ENCODE assay signal across 8 cellular contexts in genomic region chr22:46587067-46587471, GRCh38. TPM values are rescaled to one million over a fixed set of nuclear protein-coding genes. Genes with fewer than 3 reads are reported as not detected.
DNase-seq lines count a peak whose midpoint lies in the region; ATAC-seq and TF ChIP-seq lines count a peak whose summit lies in the region.

No MANE protein-coding gene starts in this region.

- H3K36me3 Mint-ChIP-seq in activated CD4-positive, alpha-beta T cell treated with anti-CD3 and anti-CD28 coated beads for 36 hours (ENCODE audit: low read depth), result no peaks in the 10 kb centered on the region
- no peaks in the 10 kb centered on the region for H3K36me3 Mint-ChIP-seq in activated CD8-positive, alpha-beta T cell treated with anti-CD3 and anti-CD28 coated beads for 36 hours (ENCODE audit: low read depth)
- H3K36me3 Mint-ChIP-seq in stimulated activated naive B cell treated with anti-CD40 and anti-IgM and Interleukin-4, amounts not matched to agents 10 μg/mL and 1 μg/mL and 100 μg/mL, for 72 hours, result peaks cover 7 to 11% of the 10 kb centered on the region in 2 donors

- H3K4me1 Mint-ChIP-seq in activated CD4-positive, alpha-beta T cell treated with anti-CD3 and anti-CD28 coated beads for 36 hours, result peaks cover 20% of the 10 kb centered on the region
- peaks cover 34% of the 10 kb centered on the region for H3K4me1 Mint-ChIP-seq in activated CD8-positive, alpha-beta T cell treated with anti-CD3 and anti-CD28 coated beads for 36 hours (ENCODE audit: low read depth)
- H3K4me1 Mint-ChIP-seq in stimulated activated naive B cell treated with anti-CD40 and anti-IgM and Interleukin-4, amounts not matched to agents 10 μg/mL and 1 μg/mL and 100 μg/mL, for 72 hours, result peaks cover 73 to 97% of the 10 kb centered on the region in 2 donors

- H3K4me3 Mint-ChIP-seq in activated CD4-positive, alpha-beta T cell treated with anti-CD3 and anti-CD28 coated beads for 36 hours, result peak overlapping the region; percentile 21
- peak overlapping the region; percentile 4 for H3K4me3 Mint-ChIP-seq in activated CD8-positive, alpha-beta T cell treated with anti-CD3 and anti-CD28 coated beads for 36 hours
- H3K4me3 Mint-ChIP-seq in stimulated activated naive B cell treated with anti-CD40 and anti-IgM and Interleukin-4, amounts not matched to agents 10 μg/mL and 1 μg/mL and 100 μg/mL, for 72 hours, result peak overlapping the region; percentile 83 to 86

- H3K27me3 Mint-ChIP-seq in activated CD4-positive, alpha-beta T cell treated with anti-CD3 and anti-CD28 coated beads for 36 hours, result no peaks in the 10 kb centered on the region
- no peaks in the 10 kb centered on the region for H3K27me3 Mint-ChIP-seq in activated CD8-positive, alpha-beta T cell treated with anti-CD3 and anti-CD28 coated beads for 36 hours
- H3K27me3 Mint-ChIP-seq in stimulated activated naive B cell treated with anti-CD40 and anti-IgM and Interleukin-4, amounts not matched to agents 10 μg/mL and 1 μg/mL and 100 μg/mL, for 72 hours, result no peaks in the 10 kb centered on the region

- no peak for TF ChIP-seq CTCF in activated CD8-positive, alpha-beta T cell treated with anti-CD3 and anti-CD28 coated beads for 36 hours (IDR thresholded peaks at IDR 0.05)

- POLR2A ChIA-PET in activated CD4-positive, alpha-beta T cell treated with anti-CD3 and anti-CD28 coated beads for 36 hours (lab: Charles Lee), result interaction anchor here (0.6 kb wide), 1 partner anchor 91 kb away, joined by 3 read pairs; no protein-coding TSS in a partner anchor
- POLR2A ChIA-PET in activated CD8-positive, alpha-beta T cell treated with anti-CD3 and anti-CD28 coated beads for 36 hours (lab: Charles Lee), result no interaction called here

- peak overlapping the region; percentile 72 for H3K27ac Mint-ChIP-seq in activated CD4-positive, alpha-beta T cell treated with anti-CD3 and anti-CD28 coated beads for 36 hours
- peak overlapping the region; percentile 67 for H3K27ac Mint-ChIP-seq in activated CD8-positive, alpha-beta T cell treated with anti-CD3 and anti-CD28 coated beads for 36 hours
- peak overlapping the region; percentile 99 for H3K27ac Mint-ChIP-seq in stimulated activated naive B cell treated with anti-CD40 and anti-IgM and Interleukin-4, amounts not matched to agents 10 μg/mL and 1 μg/mL and 100 μg/mL, for 72 hours

- DNase-seq in activated CD4-positive, alpha-beta T cell treated with anti-CD3 and anti-CD28 coated beads for 36 hours, result peak; percentile 26
- DNase-seq in activated CD4-positive, alpha-beta T cell treated with anti-CD3 and anti-CD28 coated beads for 1 hour, result no peak
- DNase-seq in activated CD8-positive, alpha-beta T cell treated with anti-CD3 and anti-CD28 coated beads for 36 hours, result peak; percentile 30
- DNase-seq in stimulated activated naive B cell treated with anti-CD40 and anti-IgM and Interleukin-4, amounts not matched to agents 10 μg/mL and 1 μg/mL and 100 μg/mL, for 72 hours, result peak; percentile 84
- DNase-seq in stimulated activated CD8-positive, alpha-beta memory T cell treated with anti-CD3 and anti-CD28 coated beads, Interleukin-4, amount 100 ng/mL, for 48 hours, result no peak
- DNase-seq in LoVo (ENCODE audit: low spot score), result no peak

- CTCF ChIA-PET in activated CD4-positive, alpha-beta T cell treated with anti-CD3 and anti-CD28 coated beads for 36 hours (lab: Charles Lee), result interaction anchor here (0.5 to 1.9 kb wide), 3 partner anchors 23 to 303 kb away, joined by 3 to 6 read pairs (median 4); no protein-coding TSS in a partner anchor
- CTCF ChIA-PET in activated CD8-positive, alpha-beta T cell treated with anti-CD3 and anti-CD28 coated beads for 36 hours (lab: Charles Lee), result interaction anchor here (2.8 kb wide), 1 partner anchor 24 kb away, joined by 9 read pairs; no protein-coding TSS in a partner anchor

- ATAC-seq in activated CD4-positive, alpha-beta T cell treated with anti-CD3 and anti-CD28 coated beads for 36 hours, result peak; percentile 57
- ATAC-seq in HG02759 (IDR thresholded peaks at IDR 0.05; ENCODE audit: unreplicated experiment) (peak; percentile 47), HG02870 (IDR thresholded peaks at IDR 0.05; ENCODE audit: unreplicated experiment) (no peak)
- ATAC-seq in activated CD8-positive, alpha-beta T cell treated with anti-CD3 and anti-CD28 coated beads for 36 hours, result peak; percentile 53
- ATAC-seq in stimulated activated naive B cell treated with anti-CD40 and anti-IgM and Interleukin-4, amounts not matched to agents 10 μg/mL and 1 μg/mL and 100 μg/mL, for 72 hours (replicated peaks), result peak; percentile 76 to 83

- intact Hi-C loops in activated CD4-positive, alpha-beta T cell treated with anti-CD3 and anti-CD28 coated beads for 36 hours (cut with DNase I, micrococcal nuclease), result no loop called here
- intact Hi-C loops in activated CD8-positive, alpha-beta T cell treated with anti-CD3 and anti-CD28 coated beads for 36 hours (cut with micrococcal nuclease), result loop anchor here (10.0 kb wide), 1 partner anchor 88 kb away; no protein-coding TSS in a partner anchor

- H3K9me3 Mint-ChIP-seq in activated CD4-positive, alpha-beta T cell treated with anti-CD3 and anti-CD28 coated beads for 36 hours (ENCODE audit: low read depth), result no peaks in the 10 kb centered on the region
- no peaks in the 10 kb centered on the region for H3K9me3 Mint-ChIP-seq in activated CD8-positive, alpha-beta T cell treated with anti-CD3 and anti-CD28 coated beads for 36 hours
- H3K9me3 Mint-ChIP-seq in stimulated activated naive B cell treated with anti-CD40 and anti-IgM and Interleukin-4, amounts not matched to agents 10 μg/mL and 1 μg/mL and 100 μg/mL, for 72 hours, result no peaks in the 10 kb centered on the region

RNA-seq across cellular contexts. Expression of gene GRAMD4, which starts 33.1 kb away (rescaled TPM):
- 10 to 100 TPM; 25.7 to 40.7 TPM for total RNA-seq in activated CD4-positive, alpha-beta T cell treated with anti-CD3 and anti-CD28 coated beads for 36 hours
- total RNA-seq in activated CD8-positive, alpha-beta T cell treated with anti-CD3 and anti-CD28 coated beads for 36 hours, result 10 to 100 TPM; 26.9 to 28.1 TPM

RNA-seq across cellular contexts. Expression of gene CELSR1, which starts 49.6 kb away (rescaled TPM):
- under 1 TPM; 0.43 to 0.46 TPM for total RNA-seq in activated CD4-positive, alpha-beta T cell treated with anti-CD3 and anti-CD28 coated beads for 36 hours
- under 1 TPM; 0.25 to 0.36 TPM for total RNA-seq in activated CD8-positive, alpha-beta T cell treated with anti-CD3 and anti-CD28 coated beads for 36 hours

Comparison
In these comparisons a context has a peak if more than half of its experiments do, and no peak if none do; other contexts are left out.
1. DNase-seq: peak in activated CD4-positive, alpha-beta T cell treated with anti-CD3 and anti-CD28 coated beads for 36 hours (single experiment), activated CD8-positive, alpha-beta T cell treated with anti-CD3 and anti-CD28 coated beads for 36 hours (single experiment) and stimulated activated naive B cell treated with anti-CD40 and anti-IgM and Interleukin-4, amounts not matched to agents 10 μg/mL and 1 μg/mL and 100 μg/mL, for 72 hours (single experiment); none in activated CD4-positive, alpha-beta T cell treated with anti-CD3 and anti-CD28 coated beads for 1 hour (single experiment), stimulated activated CD8-positive, alpha-beta memory T cell treated with anti-CD3 and anti-CD28 coated beads, Interleukin-4, amount 100 ng/mL, for 48 hours (single experiment) and LoVo (single experiment).
2. H3K4me3 Mint-ChIP-seq: peak in every context shown above with its lines; median percentile 84 in stimulated activated naive B cell treated with anti-CD40 and anti-IgM and Interleukin-4, amounts not matched to agents 10 μg/mL and 1 μg/mL and 100 μg/mL, for 72 hours; 21 in activated CD4-positive, alpha-beta T cell treated with anti-CD3 and anti-CD28 coated beads for 36 hours; 4 in activated CD8-positive, alpha-beta T cell treated with anti-CD3 and anti-CD28 coated beads for 36 hours.
3. Peak in every context shown above with its lines, with median percentiles within 50 percentile points of each other: H3K27ac Mint-ChIP-seq.